ENCODE assay signal across 9 cellular contexts in the genomic region with DNA sequence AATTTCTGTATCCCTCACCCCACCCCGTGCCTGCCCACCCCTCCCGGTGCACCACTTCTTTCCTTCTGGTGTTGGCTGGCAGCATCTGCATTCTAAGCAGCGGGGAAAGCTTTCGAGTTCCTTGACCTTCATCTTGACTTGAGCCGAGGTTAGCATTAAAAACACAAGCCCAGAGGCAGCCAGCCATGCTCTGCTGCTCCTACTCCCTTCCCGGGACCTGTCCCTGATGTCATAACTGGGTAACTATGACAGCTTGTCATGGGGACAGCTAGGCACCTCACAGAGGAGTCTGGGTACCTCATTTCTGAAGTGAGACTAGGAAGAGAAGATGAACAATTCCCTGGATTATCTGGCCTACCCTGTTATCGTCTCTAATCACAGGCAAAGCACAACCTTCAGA. TPM values are rescaled to one million over a fixed set of nuclear protein-coding genes. Genes with fewer than 3 reads are reported as not detected.
DNase-seq lines count a peak whose midpoint lies in the region; ATAC-seq and TF ChIP-seq lines count a peak whose summit lies in the region.
"Had no signal": no experiment of that assay in that cellular context is flagged by ENCODE, and none has a peak within 500 bp of the region (broad histone marks: within the 10 kb centered on the region; RNA-seq: fewer than 3 reads in every experiment).

Gene CFAP97D1, plus strand, starts transcription at position 301 of the 400 bp plus-strand sequence. Its CDS starts 28 bp downstream, at position 329.

- no peak for TF ChIP-seq POLR2A in uterus (IDR thresholded peaks at IDR 0.05)

- intact Hi-C loops in heart right ventricle (cut with DNase I) = loop anchor here in 5 of 10 donors (5.0 to 10.0 kb wide), 3 partner anchors 52 to 67 kb away; partner anchors contain the start of genes CD300LG (in 3 of the 5) and MPP3 (in 2 of the 5)
- intact Hi-C loops in cardiac septum (cut with DNase I) = no loop called here
- intact Hi-C loops in uterus (cut with DNase I; ENCODE audit: low total_unique reads) = no loop called here

- H3K27ac ChIP-seq in heart right ventricle (peak within 1 kb of the TSS; percentile 96 to 100 (median 100)), caudate nucleus (ENCODE audit: low read depth, low read length) (peak within 1 kb of the TSS; percentile 78), uterus (peak within 1 kb of the TSS; percentile 98 to 100)

- no peaks in the 10 kb centered on the region for H3K27me3 ChIP-seq in heart right ventricle
- H3K27me3 ChIP-seq in mononuclear cell (ENCODE audit: insufficient read depth, low read length) = peaks cover 3% of the 10 kb centered on the region
- H3K27me3 ChIP-seq in uterus = no peaks in the 10 kb centered on the region

- DNase-seq in heart right ventricle = no peak
- no peak for DNase-seq in cardiac septum (ENCODE audit: low spot score)
- DNase-seq in caudate nucleus (lab: John Stamatoyannopoulos, UW) = no peak
- no peak for DNase-seq in uterus
- no peak for DNase-seq in SHP77 treated with DMSO at 0.1 percent for 48 hours (lab: John Stamatoyannopoulos, UW)
- no peak for DNase-seq in stimulated activated naive CD4-positive, alpha-beta T cell treated with Interleukin-2 at 50 U/mL for 16 hours (lab: John Stamatoyannopoulos, UW)
- DNase-seq in ureter (ENCODE audit: low spot score) = no peak

- peaks cover 0 to 22% (median 9%) of the 10 kb centered on the region in 9 donors for H3K36me3 ChIP-seq in heart right ventricle
- no peaks in the 10 kb centered on the region for H3K36me3 ChIP-seq in uterus

- no peak for TF ChIP-seq CTCF in heart right ventricle (IDR thresholded peaks at IDR 0.05)
- no peak for TF ChIP-seq CTCF in uterus (IDR thresholded peaks at IDR 0.05)

- H3K4me3 ChIP-seq in heart right ventricle (peak within 1 kb of the TSS; percentile 70 to 100 (median 93)), mononuclear cell (ENCODE audit: low read length) (peak within 1 kb of the TSS; percentile 76), uterus (peak within 1 kb of the TSS; percentile 75 to 95)

- H3K9me3 ChIP-seq in heart right ventricle = no peaks in the 10 kb centered on the region
- no peaks in the 10 kb centered on the region for H3K9me3 ChIP-seq in mononuclear cell (ENCODE audit: low read depth, low read length)
- no peaks in the 10 kb centered on the region for H3K9me3 ChIP-seq in uterus

- no peak for ATAC-seq in heart right ventricle

- 73 to 74% methylated on average over 7 of the region's 7 CpGs for WGBS in heart right ventricle, 2 donors

- H3K4me1 ChIP-seq in heart right ventricle (peaks cover 2 to 64% (median 33%) of the 10 kb centered on the region in 9 donors), mononuclear cell (ENCODE audit: insufficient read depth, low read length) (peaks cover 68% of the 10 kb centered on the region), uterus (peaks cover 0 to 6% of the 10 kb centered on the region in 2 donors)

RNA-seq across cellular contexts. Expression of gene CFAP97D1, which starts in this region (rescaled TPM):
- total RNA-seq in heart right ventricle (under 1 TPM in 3 of 10 donors, not detected in 7; 0.07 to 0.09 (median 0.09) TPM), cardiac septum (not detected), mononuclear cell (not detected), uterus (not detected), ureter (not detected)
- not detected for polyA plus RNA-seq in heart right ventricle
- total RNA-seq: activated CD8-positive, alpha-beta memory T cell treated with anti-CD3 and anti-CD28 coated beads for 36 hours had no signal
